In the genomic region with DNA sequence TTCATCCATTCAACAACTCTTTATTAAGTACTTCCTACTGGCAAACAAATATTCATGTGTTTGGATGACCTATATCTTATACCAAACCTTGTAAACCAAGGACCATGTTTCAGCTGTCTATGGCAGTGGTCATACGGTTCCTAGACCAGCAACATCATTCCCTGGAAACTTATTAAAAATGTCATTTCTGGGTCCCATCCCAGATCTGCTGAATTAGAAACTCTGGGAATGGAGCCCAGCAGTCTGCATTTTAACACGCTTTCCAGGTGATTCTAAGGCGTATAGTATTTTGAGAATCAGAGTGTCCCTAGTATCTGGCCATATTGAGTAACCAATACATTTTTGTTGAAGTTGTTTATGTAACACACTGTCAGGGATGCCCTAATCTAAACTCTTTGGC, we compare ENCODE assay signal across 3 cellular contexts.
"Had no signal": no experiment of that assay in that cellular context is flagged by ENCODE, and none has a peak within 500 bp of the region (broad histone marks: within the 10 kb centered on the region; RNA-seq: fewer than 3 reads in every experiment).

No MANE protein-coding gene starts in this region.

- H3K4me3 ChIP-seq: GM12878 had no signal

- DNase-seq: GDM1, GF-D8 had no signal
